Comparison of ENCODE assay signal across 10 cellular contexts in the genomic region with DNA sequence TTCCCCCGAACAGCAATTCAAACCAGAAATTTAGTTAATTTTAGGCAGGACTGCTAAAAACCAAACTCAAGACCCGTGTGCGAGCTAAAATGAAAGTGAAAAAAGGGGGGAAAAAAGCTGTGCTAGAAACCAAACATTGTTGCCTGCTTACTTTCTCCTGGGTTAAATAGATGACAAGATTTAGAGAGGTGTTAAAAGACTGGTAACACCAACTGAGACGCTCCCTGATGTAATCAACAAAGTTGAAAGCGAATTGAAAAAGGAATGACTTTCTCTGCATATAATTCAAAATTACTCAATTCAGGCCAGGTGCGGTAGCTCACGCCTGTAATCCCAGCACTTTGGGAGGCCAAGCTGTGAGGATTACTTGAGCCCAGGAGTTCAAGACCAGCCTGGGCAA.
"Had no signal": no experiment of that assay in that cellular context is flagged by ENCODE, and none has a peak within 500 bp of the region (broad histone marks: within the 10 kb centered on the region; RNA-seq: fewer than 3 reads in every experiment).

No MANE protein-coding gene starts in this region.

- H3K9me3 ChIP-seq: breast epithelium, heart left ventricle, left lung had no signal

- H3K4me3 Mint-ChIP-seq: activated CD8-positive, alpha-beta T cell treated with anti-CD3 and anti-CD28 coated beads, Interleukin-2, amount 10 ng/mL, durations not matched to agents 7 days and 5 days; activated naive CD8-positive, alpha-beta T cell treated with anti-CD3 and anti-CD28 coated beads, Interleukin-2, amount 10 ng/mL, durations not matched to agents 7 days and 5 days; nephron progenitor cell had no signal

- H3K9me3 Mint-ChIP-seq: activated naive CD8-positive, alpha-beta T cell treated with anti-CD3 and anti-CD28 coated beads, Interleukin-2, amount 10 ng/mL, durations not matched to agents 7 days and 5 days; nephron progenitor cell had no signal

- H3K36me3 ChIP-seq: breast epithelium had no signal

- H3K27me3 Mint-ChIP-seq: activated naive CD8-positive, alpha-beta T cell treated with anti-CD3 and anti-CD28 coated beads, Interleukin-2, amount 10 ng/mL, durations not matched to agents 7 days and 5 days had no signal

- H3K4me3 ChIP-seq: breast epithelium, heart left ventricle, left lung had no signal

- H3K27ac Mint-ChIP-seq: activated CD8-positive, alpha-beta T cell treated with anti-CD3 and anti-CD28 coated beads, Interleukin-2, amount 10 ng/mL, durations not matched to agents 7 days and 5 days; activated naive CD8-positive, alpha-beta T cell treated with anti-CD3 and anti-CD28 coated beads, Interleukin-2, amount 10 ng/mL, durations not matched to agents 7 days and 5 days; nephron progenitor cell had no signal

- H3K27me3 ChIP-seq: breast epithelium, heart left ventricle, left lung had no signal

- DNase-seq: activated CD8-positive, alpha-beta T cell treated with anti-CD3 and anti-CD28 coated beads, Interleukin-2, amount 10 ng/mL, durations not matched to agents 7 days and 5 days; activated naive CD8-positive, alpha-beta T cell treated with anti-CD3 and anti-CD28 coated beads, Interleukin-2, amount 10 ng/mL, durations not matched to agents 7 days and 5 days; aorta; heart left ventricle; left lung; nephron progenitor cell; stimulated activated CD4-positive, alpha-beta T cell treated with anti-CD3 and anti-CD28 coated beads, Interleukin-12 subunit alpha, Interleukin-12 subunit beta, amount 100 ng/mL, for 4 hours; stimulated activated naive CD4-positive, alpha-beta T cell treated with Interleukin-2 at 50 U/mL for 16 hours; trophoblast cell had no signal

- H3K27ac ChIP-seq: breast epithelium, heart left ventricle, left lung had no signal

- H3K4me1 ChIP-seq: breast epithelium, heart left ventricle, left lung had no signal

- ATAC-seq: activated CD8-positive, alpha-beta T cell treated with anti-CD3 and anti-CD28 coated beads, Interleukin-2, amount 10 ng/mL, durations not matched to agents 7 days and 5 days; heart left ventricle; left lung had no signal
